Comparison of ENCODE assay signal across 22 cellular contexts in genomic region chr18:8218263-8218662, GRCh38.
"Had no signal": no experiment of that assay in that cellular context is flagged by ENCODE, and none has a peak within 500 bp of the region (broad histone marks: within the 10 kb centered on the region; RNA-seq: fewer than 3 reads in every experiment).

No MANE protein-coding gene starts in this region.

- H3K27ac ChIP-seq: body of pancreas, cardiac muscle cell, hepatocyte, pancreas, psoas muscle, thyroid gland, upper lobe of right lung had no signal

- H3K4me3 ChIP-seq: body of pancreas, cardiac muscle cell, hepatocyte, pancreas, psoas muscle, thyroid gland, upper lobe of right lung had no signal

- H3K36me3 ChIP-seq: cardiac muscle cell, pancreas, thyroid gland had no signal

- H3K9me3 ChIP-seq: body of pancreas, pancreas, psoas muscle, thyroid gland, upper lobe of right lung had no signal

- H3K4me1 ChIP-seq: body of pancreas, pancreas, psoas muscle, thyroid gland, upper lobe of right lung had no signal

- H3K27me3 ChIP-seq: body of pancreas, cardiac muscle cell, hepatocyte, pancreas, thyroid gland, upper lobe of right lung had no signal

- DNase-seq: activated CD4-positive, alpha-beta T cell treated with anti-CD3 and anti-CD28 coated beads for 4 hours; activated CD4-positive, alpha-beta T cell treated with anti-CD3 and anti-CD28 coated beads, Interleukin-2, amount 50 U/mL, for 48 hours; activated CD4-positive, CD25-positive, alpha-beta regulatory T cell; activated effector memory CD4-positive, alpha-beta T cell treated with Interleukin-2 at 50 U/mL for 16 hours; activated naive CD4-positive, alpha-beta T cell treated with anti-CD3 and anti-CD28 coated beads, Interleukin-2, amount 10 ng/mL, durations not matched to agents 7 days and 5 days; activated T-cell treated with anti-CD3 and anti-CD28 coated beads, Interleukin-2, amount 50 U/mL, for 72 hours; anterior cingulate cortex; body of pancreas; dermis blood vessel endothelial cell; effector CD8-positive, alpha-beta T cell; foreskin melanocyte; glutamatergic neuron; pancreas; psoas muscle; right cardiac atrium; stimulated activated CD4-positive, alpha-beta T cell treated with anti-CD3 and anti-CD28 coated beads, Interleukin-12 subunit alpha, Interleukin-12 subunit beta, amount 100 ng/mL, for 4 hours; substantia nigra; T1000; thyroid gland; upper lobe of right lung had no signal
